24 cellular contexts compared by ENCODE assay signal in genomic region chr11:99601179-99601578, GRCh38.
"Had no signal": no experiment of that assay in that cellular context is flagged by ENCODE, and none has a peak within 500 bp of the region (broad histone marks: within the 10 kb centered on the region; RNA-seq: fewer than 3 reads in every experiment).

No MANE protein-coding gene starts in this region.

- ATAC-seq: activated CD4-positive, CD25-positive, alpha-beta regulatory T cell treated with anti-CD3 and anti-CD28 coated beads, Interleukin-2, amount 50 U/mL, for 24 hours; activated naive CD4-positive, alpha-beta T cell treated with anti-CD3 and anti-CD28 coated beads, Interleukin-2, amount 50 U/mL, for 72 hours; activated T-cell treated with anti-CD3 and anti-CD28 coated beads, Interleukin-2, amount 50 U/mL, for 72 hours; esophagus mucosa had no signal

- DNase-seq: activated B cell treated with CpG ODN at 0.5 μM for 24 hours; activated CD4-positive, alpha-beta memory T cell treated with anti-CD3 and anti-CD28 coated beads, Interleukin-2, amount 10 ng/mL, durations not matched to agents 7 days and 5 days; activated CD4-positive, alpha-beta T cell treated with anti-CD3 and anti-CD28 coated beads for 48 hours; activated CD4-positive, alpha-beta T cell treated with anti-CD3 and anti-CD28 coated beads, Interleukin-2, amount 50 U/mL, for 1 hour; activated CD8-positive, alpha-beta memory T cell treated with anti-CD3 and anti-CD28 coated beads, Interleukin-2, amount 50 U/mL, for 48 hours; activated gamma-delta T cell; activated naive CD4-positive, alpha-beta T cell; activated naive CD4-positive, alpha-beta T cell treated with anti-CD3 and anti-CD28 coated beads, Interleukin-2, amount 10 ng/mL, durations not matched to agents 7 days and 5 days; activated naive CD8-positive, alpha-beta T cell treated with anti-CD3 and anti-CD28 coated beads, Interleukin-2, amount 10 ng/mL, durations not matched to agents 7 days and 5 days; activated T-cell treated with anti-CD3 and anti-CD28 coated beads for 4 hours; activated T-cell treated with anti-CD3 and anti-CD28 coated beads, Interleukin-2, amount 50 U/mL, for 24 hours; activated T-cell treated with anti-CD3 and anti-CD28 coated beads, Interleukin-2, amount 50 U/mL, for 72 hours; brain microvascular endothelial cell; dorsolateral prefrontal cortex; effector memory CD4-positive, alpha-beta T cell; endodermal cell; foreskin fibroblast; head of caudate nucleus; hippocampal formation; T1000; WERI-Rb-1 had no signal
